ENCODE assay signal across 32 cellular contexts in genomic region chr3:22700876-22701275, GRCh38.
"Had no signal": no experiment of that assay in that cellular context is flagged by ENCODE, and none has a peak within 500 bp of the region (broad histone marks: within the 10 kb centered on the region; RNA-seq: fewer than 3 reads in every experiment).

No MANE protein-coding gene starts in this region.

- H3K9me3 ChIP-seq: neutrophil, psoas muscle, right lobe of liver, sigmoid colon, suprapubic skin, testis, tibial artery, transverse colon, upper lobe of left lung, vagina had no signal

- H3K4me1 Mint-ChIP-seq: naive thymus-derived CD8-positive, alpha-beta T cell; nephron progenitor cell; stimulated activated memory B cell treated with anti-CD40 and anti-IgM and Interleukin-4, amounts not matched to agents 10 μg/mL and 1 μg/mL and 100 μg/mL, for 72 hours; stimulated activated naive CD8-positive, alpha-beta T cell treated with anti-CD3 and anti-CD28 coated beads, Interleukin-15, amount 100 ng/mL, for 72 hours had no signal

- H3K36me3 Mint-ChIP-seq: naive thymus-derived CD8-positive, alpha-beta T cell; natural killer cell treated with Interleukin-12 subunit alpha and Interleukin-12 subunit beta and Interleukin-15 and Interleukin-18, amount 100 ng/mL, for 72 hours; stimulated activated memory B cell treated with anti-CD40 and anti-IgM and Interleukin-4, amounts not matched to agents 10 μg/mL and 1 μg/mL and 100 μg/mL, for 72 hours had no signal

- FAIRE-seq: urothelium cell line had no signal

- H3K36me3 ChIP-seq: neutrophil, right lobe of liver, sigmoid colon, spleen, suprapubic skin, tibial artery, transverse colon, upper lobe of left lung, vagina had no signal

- H3K4me3 Mint-ChIP-seq: naive thymus-derived CD8-positive, alpha-beta T cell; natural killer cell treated with Interleukin-12 subunit alpha and Interleukin-12 subunit beta and Interleukin-15 and Interleukin-18, amount 100 ng/mL, for 72 hours; nephron progenitor cell; neural crest cell; stimulated activated memory B cell treated with anti-CD40 and anti-IgM and Interleukin-4, amounts not matched to agents 10 μg/mL and 1 μg/mL and 100 μg/mL, for 72 hours; stimulated activated naive CD8-positive, alpha-beta T cell treated with anti-CD3 and anti-CD28 coated beads, Interleukin-15, amount 100 ng/mL, for 72 hours had no signal

- DNase-seq: naive thymus-derived CD8-positive, alpha-beta T cell; nephron progenitor cell; nucleus accumbens; posterior cingulate gyrus; psoas muscle; right cardiac atrium; right lobe of liver; sigmoid colon; spleen; stimulated activated CD4-positive, alpha-beta T cell treated with anti-CD3 and anti-CD28 coated beads, Interleukin-12 subunit alpha, Interleukin-12 subunit beta, amount 100 ng/mL, for 4 hours; stimulated activated CD4-positive, alpha-beta T cell treated with anti-CD3 and anti-CD28 coated beads, Interleukin-1b, Interleukin-23, amount 100 ng/mL, for 48 hours; stimulated activated CD4-positive, alpha-beta T cell treated with anti-CD3 and anti-CD28 coated beads, Interleukin-4, amount 100 ng/mL, for 1 hour; stimulated activated CD4-positive, alpha-beta T cell treated with anti-CD3 and anti-CD28 coated beads, Interleukin-4, amount 100 ng/mL, for 4 hours; stimulated activated CD8-positive, alpha-beta memory T cell treated with anti-CD3 and anti-CD28 coated beads, Interleukin-4, amount 100 ng/mL, for 48 hours; stimulated activated naive CD4-positive, alpha-beta T cell; stimulated activated naive CD8-positive, alpha-beta T cell treated with anti-CD3 and anti-CD28 coated beads, Interleukin-15, amount 100 ng/mL, for 72 hours; stimulated activated naive CD8-positive, alpha-beta T cell treated with anti-CD3 and anti-CD28 coated beads, Interleukin-15, Interleukin-2, amounts not matched to agents 100 U/mL and 50 U/mL, for 24 hours; substantia nigra; testis; tibial artery; transverse colon; upper lobe of left lung had no signal

- H3K4me3 ChIP-seq: psoas muscle, right lobe of liver, sigmoid colon, smooth muscle cell, spleen, suprapubic skin, testis, tibial artery, transverse colon, upper lobe of left lung, vagina had no signal

- H3K27me3 ChIP-seq: neutrophil, right lobe of liver, sigmoid colon, spleen, suprapubic skin, testis, tibial artery, transverse colon, upper lobe of left lung, vagina had no signal

- H3K27me3 Mint-ChIP-seq: naive thymus-derived CD8-positive, alpha-beta T cell; natural killer cell treated with Interleukin-12 subunit alpha and Interleukin-12 subunit beta and Interleukin-15 and Interleukin-18, amount 100 ng/mL, for 72 hours; progenitor cell of endocrine pancreas; stimulated activated memory B cell treated with anti-CD40 and anti-IgM and Interleukin-4, amounts not matched to agents 10 μg/mL and 1 μg/mL and 100 μg/mL, for 72 hours; stimulated activated naive CD8-positive, alpha-beta T cell treated with anti-CD3 and anti-CD28 coated beads, Interleukin-15, amount 100 ng/mL, for 72 hours had no signal

- H3K27ac Mint-ChIP-seq: naive thymus-derived CD8-positive, alpha-beta T cell; natural killer cell treated with Interleukin-12 subunit alpha and Interleukin-12 subunit beta and Interleukin-15 and Interleukin-18, amount 100 ng/mL, for 72 hours; nephron progenitor cell; progenitor cell of endocrine pancreas; stimulated activated memory B cell treated with anti-CD40 and anti-IgM and Interleukin-4, amounts not matched to agents 10 μg/mL and 1 μg/mL and 100 μg/mL, for 72 hours; stimulated activated naive CD8-positive, alpha-beta T cell treated with anti-CD3 and anti-CD28 coated beads, Interleukin-15, amount 100 ng/mL, for 72 hours had no signal

- ATAC-seq: naive thymus-derived CD8-positive, alpha-beta T cell; natural killer cell treated with Interleukin-12 subunit alpha and Interleukin-12 subunit beta and Interleukin-15 and Interleukin-18, amount 100 ng/mL, for 72 hours; psoas muscle; right cardiac atrium; right lobe of liver; stimulated activated memory B cell treated with anti-CD40 and anti-IgM and Interleukin-4, amounts not matched to agents 10 μg/mL and 1 μg/mL and 100 μg/mL, for 72 hours; stimulated activated naive CD8-positive, alpha-beta T cell treated with anti-CD3 and anti-CD28 coated beads, Interleukin-15, amount 100 ng/mL, for 72 hours; stimulated activated naive CD8-positive, alpha-beta T cell treated with anti-CD3 and anti-CD28 coated beads, Interleukin-15, Interleukin-2, amounts not matched to agents 100 U/mL and 50 U/mL, for 24 hours had no signal

- H3K9me3 Mint-ChIP-seq: nephron progenitor cell; neural crest cell; stimulated activated memory B cell treated with anti-CD40 and anti-IgM and Interleukin-4, amounts not matched to agents 10 μg/mL and 1 μg/mL and 100 μg/mL, for 72 hours had no signal

- H3K27ac ChIP-seq: neutrophil, parathyroid adenoma, psoas muscle, right lobe of liver, sigmoid colon, spleen, suprapubic skin, testis, tibial artery, transverse colon, upper lobe of left lung, vagina had no signal

- H3K4me1 ChIP-seq: parathyroid adenoma, psoas muscle, right lobe of liver, sigmoid colon, spleen, suprapubic skin, testis, tibial artery, transverse colon, upper lobe of left lung, vagina had no signal
